17 cellular contexts compared by ENCODE assay signal in the genomic region with DNA sequence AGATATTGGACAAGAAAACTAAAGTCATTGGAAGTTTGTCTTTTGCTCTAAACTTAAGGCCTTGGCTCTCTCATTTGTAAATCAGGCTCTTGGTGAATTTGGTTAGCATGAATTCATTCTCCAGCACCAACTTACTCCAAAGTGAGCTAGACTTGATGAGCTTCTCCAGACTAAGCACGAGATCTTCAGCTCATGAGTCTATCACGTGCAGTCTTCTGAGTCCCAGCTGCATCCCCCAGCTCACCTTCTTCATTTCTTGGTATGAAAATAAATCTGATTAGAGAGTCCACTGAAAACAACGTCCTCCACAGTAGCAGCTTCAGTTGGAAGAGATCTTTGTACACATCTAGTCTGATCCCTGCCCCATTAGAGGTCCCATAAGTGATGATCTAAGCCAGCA. TPM values are rescaled to one million over a fixed set of nuclear protein-coding genes. Genes with fewer than 3 reads are reported as not detected.
DNase-seq lines count a peak whose midpoint lies in the region; ATAC-seq and TF ChIP-seq lines count a peak whose summit lies in the region.
"Had no signal": no experiment of that assay in that cellular context is flagged by ENCODE, and none has a peak within 500 bp of the region (broad histone marks: within the 10 kb centered on the region; RNA-seq: fewer than 3 reads in every experiment).

No MANE protein-coding gene starts in this region.

- TF ChIP-seq CTCF in endodermal cell (conservative IDR thresholded peaks at IDR 0.05) (no peak), vagina (IDR thresholded peaks at IDR 0.05) (no peak)

- H3K9me3 ChIP-seq in endodermal cell (ENCODE audit: control insufficient read depth, low read length): peaks cover 12% of the 10 kb centered on the region
- H3K9me3 ChIP-seq in vagina: no peaks in the 10 kb centered on the region
- H3K9me3 ChIP-seq: Caco-2 had no signal

- ATAC-seq in activated CD8-positive, alpha-beta memory T cell treated with anti-CD3 and anti-CD28 coated beads, Interleukin-2, amount 10 ng/mL, durations not matched to agents 7 days and 5 days: no peak
- ATAC-seq in left lobe of liver: no peak
- ATAC-seq in HG02642 (IDR thresholded peaks at IDR 0.05; ENCODE audit: poor library complexity, unreplicated experiment): no peak
- ATAC-seq in GM18907 (IDR thresholded peaks at IDR 0.05; ENCODE audit: unreplicated experiment): no peak
- ATAC-seq: GM23338 had no signal

- no peaks in the 10 kb centered on the region for H3K4me1 Mint-ChIP-seq in activated CD8-positive, alpha-beta memory T cell treated with anti-CD3 and anti-CD28 coated beads, Interleukin-2, amount 10 ng/mL, durations not matched to agents 7 days and 5 days
- peaks cover 37% of the 10 kb centered on the region for H3K4me1 Mint-ChIP-seq in endodermal cell
- H3K4me1 Mint-ChIP-seq: B cell; CD4-positive, CD25-positive, alpha-beta regulatory T cell; CD8-positive, alpha-beta memory T cell had no signal

- H3K27ac ChIP-seq in endodermal cell (ENCODE audit: low read depth, low read length) (no peak overlapping the region), vagina (no peak overlapping the region)
- H3K27ac ChIP-seq: BLaER1 treated with 17β-estradiol and CSF1 and Interleukin-3, amounts not matched to agents 10 nM and 100 nM had no signal

- H3K27ac Mint-ChIP-seq in activated CD8-positive, alpha-beta memory T cell treated with anti-CD3 and anti-CD28 coated beads, Interleukin-2, amount 10 ng/mL, durations not matched to agents 7 days and 5 days: no peak overlapping the region
- H3K27ac Mint-ChIP-seq in endodermal cell: no peak overlapping the region
- H3K27ac Mint-ChIP-seq: B cell; CD8-positive, alpha-beta memory T cell; GM23338 had no signal

- DNase-seq in activated CD8-positive, alpha-beta memory T cell treated with anti-CD3 and anti-CD28 coated beads, Interleukin-2, amount 10 ng/mL, durations not matched to agents 7 days and 5 days: peak; percentile 1
- no peak for DNase-seq in activated CD8-positive, alpha-beta memory T cell treated with anti-CD3 and anti-CD28 coated beads, Interleukin-2, amount 50 U/mL, for 48 hours
- DNase-seq in endodermal cell: peak; percentile 26
- DNase-seq in left lobe of liver (ENCODE audit: low spot score): peak; percentile 1
- DNase-seq in vagina (ENCODE audit: extremely low spot score in 2 of 2): peak; percentile 20 to 58
- DNase-seq in Ammon's horn (ENCODE audit: low spot score): no peak
- DNase-seq: 8988T; Caco-2; CD4-positive, CD25-positive, alpha-beta regulatory T cell; CD8-positive, alpha-beta memory T cell; HCEC 1CT; IMR-90 had no signal

- H3K27me3 ChIP-seq in endodermal cell (ENCODE audit: control insufficient read depth, insufficient read depth, low read length, poor library complexity, severe bottlenecking) (no peaks in the 10 kb centered on the region), vagina (no peaks in the 10 kb centered on the region)
- H3K27me3 ChIP-seq: BLaER1 treated with 17β-estradiol and CSF1 and Interleukin-3, amounts not matched to agents 10 nM and 100 nM had no signal

- H3K9ac ChIP-seq in endodermal cell (ENCODE audit: extremely low read depth, low read length, poor library complexity, severe bottlenecking): no peak overlapping the region
- H3K9ac ChIP-seq: BLaER1 treated with 17β-estradiol and CSF1 and Interleukin-3, amounts not matched to agents 10 nM and 100 nM had no signal

- no peaks in the 10 kb centered on the region for H3K9me3 Mint-ChIP-seq in activated CD8-positive, alpha-beta memory T cell treated with anti-CD3 and anti-CD28 coated beads, Interleukin-2, amount 10 ng/mL, durations not matched to agents 7 days and 5 days (ENCODE audit: low read depth)
- H3K9me3 Mint-ChIP-seq in endodermal cell: peaks cover 20% of the 10 kb centered on the region

- H3K4me3 Mint-ChIP-seq in activated CD8-positive, alpha-beta memory T cell treated with anti-CD3 and anti-CD28 coated beads, Interleukin-2, amount 10 ng/mL, durations not matched to agents 7 days and 5 days: no peak overlapping the region
- H3K4me3 Mint-ChIP-seq in endodermal cell: no peak overlapping the region
- H3K4me3 Mint-ChIP-seq: B cell; CD4-positive, CD25-positive, alpha-beta regulatory T cell; CD8-positive, alpha-beta memory T cell; GM23338 had no signal

- H3K36me3 Mint-ChIP-seq in activated CD8-positive, alpha-beta memory T cell treated with anti-CD3 and anti-CD28 coated beads, Interleukin-2, amount 10 ng/mL, durations not matched to agents 7 days and 5 days: no peaks in the 10 kb centered on the region
- H3K36me3 Mint-ChIP-seq in endodermal cell (ENCODE audit: low read depth): peaks cover 5% of the 10 kb centered on the region
- H3K36me3 Mint-ChIP-seq: CD4-positive, CD25-positive, alpha-beta regulatory T cell had no signal

- H3K4me1 ChIP-seq in endodermal cell (ENCODE audit: control insufficient read depth, insufficient read depth, low read length): no peaks in the 10 kb centered on the region
- no peaks in the 10 kb centered on the region for H3K4me1 ChIP-seq in vagina

- intact Hi-C loops in vagina (cut with DNase I): no loop called here

- H3K27me3 Mint-ChIP-seq in activated CD8-positive, alpha-beta memory T cell treated with anti-CD3 and anti-CD28 coated beads, Interleukin-2, amount 10 ng/mL, durations not matched to agents 7 days and 5 days: peaks cover 35% of the 10 kb centered on the region
- peaks cover 3% of the 10 kb centered on the region for H3K27me3 Mint-ChIP-seq in endodermal cell (ENCODE audit: insufficient read depth)
- H3K27me3 Mint-ChIP-seq: B cell had no signal

- 97 to 100% methylated on average over 1 to 3 of the region's 3 CpGs for WGBS in endodermal cell (ENCODE audit: insufficient coverage in 1 of 2, insufficient read length in 1 of 2), 2 experiments

- CTCF ChIA-PET in activated CD8-positive, alpha-beta memory T cell treated with anti-CD3 and anti-CD28 coated beads, Interleukin-2, amount 10 ng/mL, durations not matched to agents 7 days and 5 days (lab: Charles Lee): interaction anchor here (1.5 kb wide), 1 partner anchor 13 kb away, joined by 4 read pairs; no protein-coding TSS in a partner anchor

- no peak for TF ChIP-seq POLR2A in vagina (IDR thresholded peaks at IDR 0.05)

- H3K4me3 ChIP-seq in endodermal cell (ENCODE audit: low read length) (no peak overlapping the region), vagina (no peak overlapping the region)
- H3K4me3 ChIP-seq: BLaER1 treated with 17β-estradiol and CSF1 and Interleukin-3, amounts not matched to agents 10 nM and 100 nM; GM23338 had no signal

- H3K36me3 ChIP-seq in endodermal cell (ENCODE audit: control insufficient read depth, insufficient read depth, low read length) (no peaks in the 10 kb centered on the region), vagina (no peaks in the 10 kb centered on the region)
- H3K36me3 ChIP-seq: BLaER1 treated with 17β-estradiol and CSF1 and Interleukin-3, amounts not matched to agents 10 nM and 100 nM had no signal

RNA-seq across cellular contexts. Expression of a gene that starts 52.5 kb away (rescaled TPM):
- total RNA-seq in activated CD8-positive, alpha-beta memory T cell treated with anti-CD3 and anti-CD28 coated beads, Interleukin-2, amount 10 ng/mL, durations not matched to agents 7 days and 5 days: 100 to 1,000 TPM; 176 to 240 TPM
- total RNA-seq in endodermal cell (100 to 1,000 TPM; 136 to 298 TPM), left lobe of liver (20.0 TPM), vagina (35.4 TPM)
- polyA plus RNA-seq in endodermal cell (2013, experiment 1 of 2): 70.7 TPM
- 52.5 TPM for polyA plus RNA-seq in endodermal cell (2013, experiment 2 of 2)

Comparison
In these comparisons a context has a peak if more than half of its experiments do, and no peak if none do; other contexts are left out.
1. DNase-seq: peak in activated CD8-positive, alpha-beta memory T cell treated with anti-CD3 and anti-CD28 coated beads, Interleukin-2, amount 10 ng/mL, durations not matched to agents 7 days and 5 days (single experiment), endodermal cell (single experiment), left lobe of liver (single experiment) and vagina (2 of 2); none in activated CD8-positive, alpha-beta memory T cell treated with anti-CD3 and anti-CD28 coated beads, Interleukin-2, amount 50 U/mL, for 48 hours (single experiment) and Ammon's horn (single experiment).